Comparison of ENCODE assay signal across 8 cellular contexts in genomic region chr4:3388461-3389185, GRCh38. TPM values are rescaled to one million over a fixed set of nuclear protein-coding genes. Genes with fewer than 3 reads are reported as not detected.
DNase-seq lines count a peak whose midpoint lies in the region; ATAC-seq and TF ChIP-seq lines count a peak whose summit lies in the region.

No MANE protein-coding gene starts in this region.

- ATAC-seq in GM21576 (IDR thresholded peaks at IDR 0.05; ENCODE audit: unreplicated experiment) = peak; percentile 55
- ATAC-seq in mucosa of descending colon = peak; percentile 22

- H3K9me3 ChIP-seq in DOHH2 (ENCODE audit: control insufficient read depth, insufficient read depth, low read length) = no peaks in the 10 kb centered on the region
- H3K9me3 ChIP-seq in mucosa of descending colon = no peaks in the 10 kb centered on the region

- peak; percentile 95 for DNase-seq in M059J (ENCODE audit: low read depth)
- no peak for DNase-seq in caudate nucleus (lab: John Stamatoyannopoulos, UW)
- peak in 1 of 3 donors; percentile 44 for DNase-seq in mucosa of descending colon
- DNase-seq in NCI-H524 (lab: John Stamatoyannopoulos, UW) = no peak
- DNase-seq in NCI-H524 treated with DMSO at 0.1 percent for 48 hours (lab: John Stamatoyannopoulos, UW) = no peak
- no peak for DNase-seq in hippocampal formation (lab: John Stamatoyannopoulos, UW)

- no peaks in the 10 kb centered on the region for H3K79me2 ChIP-seq in DOHH2 (ENCODE audit: control insufficient read depth, low read length)

- intact Hi-C loops in mucosa of descending colon (cut with DNase I, micrococcal nuclease) = no loop called here

- H3K27me3 ChIP-seq in DOHH2 (ENCODE audit: control insufficient read depth, low read length) = peaks cover 10% of the 10 kb centered on the region; the same call in 1 of the 2 replicates

- TF ChIP-seq CTCF in DOHH2 (IDR thresholded peaks at IDR 0.05; ENCODE audit: low read depth, low read length, poor library complexity, severe bottlenecking) (no peak), mucosa of descending colon (IDR thresholded peaks at IDR 0.05) (no peak)

- H3K36me3 ChIP-seq in DOHH2 (ENCODE audit: control insufficient read depth, low read length) = no peaks in the 10 kb centered on the region
- no peaks in the 10 kb centered on the region for H3K36me3 ChIP-seq in mucosa of descending colon (ENCODE audit: low read depth)

- peak overlapping the region; percentile 93 for H3K4me2 ChIP-seq in DOHH2 (ENCODE audit: low read length)

- H3K4me3 ChIP-seq in DOHH2 (ENCODE audit: low read length) (peak overlapping the region; percentile 70), mucosa of descending colon (no peak overlapping the region)

- peaks cover 28% of the 10 kb centered on the region for H3K4me1 ChIP-seq in DOHH2 (ENCODE audit: control insufficient read depth, low read length)
- H3K4me1 ChIP-seq in mucosa of descending colon (ENCODE audit: low read depth) = peaks cover 6% of the 10 kb centered on the region

- H3F3A ChIP-seq in DOHH2 (ENCODE audit: control insufficient read depth, insufficient read depth) = 0 out of 2 replicates have a peak, but pooled peaks cover 6% of the 10 kb centered on the region

- H3K9me2 ChIP-seq in DOHH2 (replicated peaks; ENCODE audit: control insufficient read depth, low read length) = no peaks in the 10 kb centered on the region

- H3K27ac ChIP-seq in DOHH2 (ENCODE audit: low read depth, low read length) = peak overlapping the region; percentile 62
- peak overlapping the region; percentile 90 for H3K27ac ChIP-seq in caudate nucleus (ENCODE audit: low read depth, low read length)

- H4K20me1 ChIP-seq in DOHH2 (ENCODE audit: control insufficient read depth, insufficient read depth, low read depth, low read length) = no peaks in the 10 kb centered on the region

RNA-seq across cellular contexts. Expression of gene HGFAC, which starts 53.1 kb away (rescaled TPM):
- not detected in 2 replicates for total RNA-seq in M059J (2014; rRNA removed; shearing (Covaris generic))
- under 1 TPM in 1 of 3 donors, not detected in 2; 0.95 TPM for total RNA-seq in mucosa of descending colon
